In the genomic region with DNA sequence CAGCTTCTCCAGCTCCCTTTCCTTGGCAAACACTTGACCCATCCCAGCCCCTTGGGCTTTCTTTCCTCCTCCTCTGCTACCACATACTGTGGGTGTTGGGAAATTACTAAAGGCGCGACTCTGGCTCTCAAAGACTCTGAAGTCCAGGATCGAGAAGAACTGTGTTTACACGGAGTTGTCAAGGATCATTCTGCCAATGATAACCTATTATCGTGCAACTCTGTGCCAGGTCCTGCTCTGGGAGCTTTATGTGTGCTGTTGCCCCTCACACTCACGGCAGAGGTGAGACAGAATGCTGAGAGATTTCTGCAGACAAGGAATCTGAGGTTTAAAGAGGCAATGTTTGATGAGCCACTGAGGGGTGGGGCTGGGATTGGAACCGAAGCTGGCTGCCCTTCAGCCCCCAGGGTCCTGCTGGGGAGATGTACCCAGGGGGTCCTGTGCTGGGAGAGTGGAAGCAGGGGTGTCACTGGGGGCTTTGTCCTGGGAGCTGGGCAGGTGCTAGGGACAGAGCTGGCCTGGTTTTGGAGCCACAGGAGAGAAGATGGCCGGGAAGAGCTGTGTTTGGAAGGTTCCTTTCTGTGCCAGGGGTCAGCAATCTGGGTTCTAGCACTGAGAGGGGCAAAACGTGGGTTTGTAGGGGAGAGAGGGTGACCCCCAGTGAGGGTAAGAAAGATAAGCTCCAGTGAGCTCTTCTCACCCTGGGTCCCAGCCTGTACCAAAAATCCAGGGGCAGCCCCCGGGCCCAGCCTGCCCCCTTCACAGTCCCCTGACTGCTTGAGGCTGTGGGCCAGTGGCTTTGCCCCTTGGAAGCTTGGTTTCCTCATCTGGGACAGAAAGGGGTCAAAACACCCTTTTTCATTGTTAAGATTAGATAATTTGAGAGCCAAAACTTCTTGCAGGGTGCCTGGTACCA, we compare ENCODE assay signal across 8 cellular contexts.
DNase-seq lines count a peak whose midpoint lies in the region; ATAC-seq and TF ChIP-seq lines count a peak whose summit lies in the region.

No MANE protein-coding gene starts in this region.

- no peaks in the 10 kb centered on the region for H3K9me3 ChIP-seq in Peyer's patch

- H3K27ac ChIP-seq in Peyer's patch: peak overlapping the region; percentile 74 to 89 (median 80)

- no peak for TF ChIP-seq POLR2A in Peyer's patch (IDR thresholded peaks at IDR 0.05)

- ATAC-seq in GM19395 (IDR thresholded peaks at IDR 0.05; ENCODE audit: unreplicated experiment): peak; percentile 6
- peak; percentile 5 for ATAC-seq in Right ventricle myocardium superior (ENCODE audit: poor library complexity)
- ATAC-seq in sciatic nerve: peak; percentile 3
- ATAC-seq in GM18517 (IDR thresholded peaks at IDR 0.05; ENCODE audit: unreplicated experiment): no peak

- H3K4me1 ChIP-seq in Peyer's patch: peaks cover 10 to 66% (median 16%) of the 10 kb centered on the region in 4 donors

- no peaks in the 10 kb centered on the region for H3K27me3 ChIP-seq in Peyer's patch

- peak in 1 of 3 donors; percentile 43 for DNase-seq in Peyer's patch
- DNase-seq in Right ventricle myocardium superior: no peak
- DNase-seq in sciatic nerve (ENCODE audit: low spot score): no peak
- DNase-seq in stimulated activated CD4-positive, alpha-beta T cell treated with anti-CD3 and anti-CD28 coated beads, Interleukin-4, amount 100 ng/mL, for 24 hours: no peak
- no peak for DNase-seq in NCI-H526 treated with DMSO at 0.1 percent for 48 hours (lab: John Stamatoyannopoulos, UW)
- DNase-seq in nucleus accumbens (lab: John Stamatoyannopoulos, UW): no peak

- intact Hi-C loops in Right ventricle myocardium superior (cut with DNase I): no loop called here
- intact Hi-C loops in sciatic nerve (cut with DNase I): loop anchor here (10.0 kb wide), 1 partner anchor 70 kb away; the partner anchor contains the start of gene SMAD3

- H3K4me3 ChIP-seq in Peyer's patch: peak overlapping the region in 2 of 4 donors; percentile 1 to 4

- no peak for TF ChIP-seq CTCF in Peyer's patch (IDR thresholded peaks at IDR 0.05)

- H3K36me3 ChIP-seq in Peyer's patch: no peaks in the 10 kb centered on the region
